ENCODE assay signal across 11 cellular contexts in genomic region chr4:38872620-38873019, GRCh38. TPM values are rescaled to one million over a fixed set of nuclear protein-coding genes. Genes with fewer than 3 reads are reported as not detected.
DNase-seq lines count a peak whose midpoint lies in the region; TF ChIP-seq lines count a peak whose summit lies in the region.
"Had no signal": no experiment of that assay in that cellular context is flagged by ENCODE, and none has a peak within 500 bp of the region (broad histone marks: within the 10 kb centered on the region; RNA-seq: fewer than 3 reads in every experiment).

No MANE protein-coding gene starts in this region.

- no peak overlapping the region for H3K4me3 ChIP-seq in parathyroid adenoma (ENCODE audit: low read depth, low read length)
- H3K4me3 ChIP-seq: lower lobe of right lung had no signal

- no peaks in the 10 kb centered on the region for H3K4me1 ChIP-seq in parathyroid adenoma

- no peak overlapping the region for H3K9ac ChIP-seq in parathyroid adenoma

- no peaks in the 10 kb centered on the region for H3K27me3 ChIP-seq in parathyroid adenoma (ENCODE audit: control insufficient read depth, insufficient read depth, low read length)

- H3K9me3 ChIP-seq in parathyroid adenoma (ENCODE audit: control insufficient read depth, low read length), result no peaks in the 10 kb centered on the region
- H3K9me3 ChIP-seq: lower lobe of right lung had no signal

- TF ChIP-seq CTCF in parathyroid adenoma (IDR thresholded peaks at IDR 0.05), result no peak

- no peaks in the 10 kb centered on the region for H3K36me3 ChIP-seq in parathyroid adenoma (ENCODE audit: control insufficient read depth, insufficient read depth, low read length)

- H3K27ac ChIP-seq in epithelial cell of prostate, result no peak overlapping the region
- H3K27ac ChIP-seq in parathyroid adenoma, result no peak overlapping the region
- H3K27ac ChIP-seq: lower lobe of right lung had no signal

- DNase-seq in AG20443 (ENCODE audit: low spot score) (peak; percentile 66), M059J (ENCODE audit: low read depth) (peak; percentile 90), epithelial cell of prostate (ENCODE audit: low read depth, low spot score) (peak; percentile 69), dermis blood vessel endothelial cell (no peak), cerebellar cortex (ENCODE audit: low spot score) (no peak), SIG-M5 (lab: John Stamatoyannopoulos, UW) (no peak), germinal center (ENCODE audit: low spot score) (no peak)
- DNase-seq: central memory CD4-positive, alpha-beta T cell; lower lobe of right lung; NCI-H2107 had no signal

- no peak overlapping the region for H2AFZ ChIP-seq in parathyroid adenoma

- peak overlapping the region; percentile 21 for H3K4me2 ChIP-seq in parathyroid adenoma (ENCODE audit: low read length)

- no peaks in the 10 kb centered on the region for H3K79me2 ChIP-seq in parathyroid adenoma

RNA-seq across cellular contexts. Expression of gene FAM114A1, which starts 5.0 kb away (rescaled TPM):
- total RNA-seq in M059J (2014; rRNA removed; shearing (Covaris generic)), result 98.0 and 156 TPM in 2 replicates
- total RNA-seq in dermis blood vessel endothelial cell, result 141 and 167 TPM in 2 replicates

RNA-seq across cellular contexts. Expression of gene TLR6, which starts 16.0 kb away (rescaled TPM):
- total RNA-seq in M059J (2014; rRNA removed; shearing (Covaris generic)), result 2.3 and 2.8 TPM in 2 replicates
- 0.17 and 1.4 TPM in 2 replicates for total RNA-seq in dermis blood vessel endothelial cell

Comparison
In these comparisons a context has a peak if more than half of its experiments do, and no peak if none do; other contexts are left out.
1. DNase-seq: peak in AG20443 (single experiment), M059J (single experiment) and epithelial cell of prostate (single experiment); none in dermis blood vessel endothelial cell (single experiment), cerebellar cortex (single experiment), SIG-M5 (single experiment) and germinal center (single experiment).